8 cellular contexts compared by ENCODE assay signal in genomic region chr5:76256116-76256889, GRCh38.
A peak's percentile ranks its signal among the peaks of the same experiment; 100 is the strongest.
DNase-seq lines count a peak whose midpoint lies in the region; ATAC-seq and TF ChIP-seq lines count a peak whose summit lies in the region.

No MANE protein-coding gene starts in this region.

- peaks cover 11% of the 10 kb centered on the region for H3K27me3 Mint-ChIP-seq in nephron (ENCODE audit: low read depth)

- no peak overlapping the region for H3K27ac Mint-ChIP-seq in nephron

- H3K36me3 Mint-ChIP-seq in nephron (ENCODE audit: low read depth), result no peaks in the 10 kb centered on the region

- no peaks in the 10 kb centered on the region for H3K9me3 Mint-ChIP-seq in nephron

- H3K9me3 ChIP-seq in esophagus muscularis mucosa, result no peaks in the 10 kb centered on the region

- no peaks in the 10 kb centered on the region for H3K4me1 Mint-ChIP-seq in nephron

- TF ChIP-seq CTCF in AG09319 (IDR thresholded peaks at IDR 0.05; ENCODE audit: low read depth, low read length), result peak; percentile 53
- TF ChIP-seq CTCF in esophagus muscularis mucosa (IDR thresholded peaks at IDR 0.05), result peak; percentile 38 to 46 (median 45)
- peak; percentile 71 to 80 (median 75) for TF ChIP-seq CTCF in nephron (IDR thresholded peaks at IDR 0.05; ENCODE audit: unreplicated experiment in 3 of 3)

- peaks cover 0 to 3% (median 0%) of the 10 kb centered on the region in 4 donors for H3K27me3 ChIP-seq in esophagus muscularis mucosa

- no peaks in the 10 kb centered on the region for H3K36me3 ChIP-seq in esophagus muscularis mucosa

- no peak for TF ChIP-seq POLR2A in esophagus muscularis mucosa (IDR thresholded peaks at IDR 0.05; ENCODE audit: low read depth)

- peaks cover 0 to 9% (median 2%) of the 10 kb centered on the region in 4 donors for H3K4me1 ChIP-seq in esophagus muscularis mucosa

- no peak overlapping the region for H3K4me3 ChIP-seq in esophagus muscularis mucosa

- H3K27ac ChIP-seq in esophagus muscularis mucosa (replicated peaks in 1 of 4), result no peak overlapping the region

- peak; percentile 86 for ATAC-seq in GM18867 (IDR thresholded peaks at IDR 0.05; ENCODE audit: unreplicated experiment)
- ATAC-seq in HG03439 (IDR thresholded peaks at IDR 0.05; ENCODE audit: unreplicated experiment), result peak; percentile 61

- no peak for TF ChIP-seq EP300 in esophagus muscularis mucosa (IDR thresholded peaks at IDR 0.05)

- no peak overlapping the region for H3K4me3 Mint-ChIP-seq in nephron

- intact Hi-C loops in esophagus muscularis mucosa (cut with DNase I), result no loop called here

- peak; percentile 29 for DNase-seq in AG09319 (ENCODE audit: extremely low read depth, low read depth)
- DNase-seq in NOMO-1 treated with dmso at 0.1 percent for 144 hours (lab: John Stamatoyannopoulos, UW; ENCODE audit: unreplicated experiment), result peak; percentile 61
- DNase-seq in activated CD8-positive, alpha-beta memory T cell treated with anti-CD3 and anti-CD28 coated beads, Interleukin-2, amount 50 U/mL, for 48 hours, result peak; percentile 60
- DNase-seq in esophagus muscularis mucosa (ENCODE audit: extremely low spot score), result no peak
- peak; percentile 87 for DNase-seq in superior temporal gyrus (ENCODE audit: extremely low spot score)

- 22% methylated on average over 8 of the region's 8 CpGs for WGBS in esophagus muscularis mucosa
